In genomic region chr3:137820366-137820765, GRCh38 we compare ENCODE assay signal across 1 cellular context.
TF ChIP-seq lines count a peak whose summit lies in the region.

No MANE protein-coding gene starts in this region.

TF ChIP-seq in WTC11, 78 proteins besides CTCF, POLR2A, EP300 and RAD21 (continued from another document):
- TF ChIP-seq ATF6 (CRISPR knock-in tag; IDR thresholded peaks at IDR 0.05) (no peak), NFE2L1 (CRISPR knock-in tag; IDR thresholded peaks at IDR 0.05) (no peak), RELA (CRISPR knock-in tag; IDR thresholded peaks at IDR 0.05; ENCODE audit: borderline replicate concordance) (no peak), TP53 (CRISPR knock-in tag; IDR thresholded peaks at IDR 0.05) (no peak), ZNF423 (CRISPR knock-in tag; IDR thresholded peaks at IDR 0.05) (no peak), SMAD4 (CRISPR knock-in tag; IDR thresholded peaks at IDR 0.05) (no peak), ZNF281 (CRISPR knock-in tag; IDR thresholded peaks at IDR 0.05) (no peak), NFATC4 (CRISPR knock-in tag; IDR thresholded peaks at IDR 0.05) (no peak), ZNF512 (CRISPR knock-in tag; IDR thresholded peaks at IDR 0.05; ENCODE audit: borderline replicate concordance) (no peak), ATF2 (CRISPR knock-in tag; IDR thresholded peaks at IDR 0.05; ENCODE audit: borderline replicate concordance, low read depth) (no peak), EMX1 (CRISPR knock-in tag; IDR thresholded peaks at IDR 0.05) (no peak)
TF ChIP-seq in WTC11: peak in this region for 0.
